17 cellular contexts compared by ENCODE assay signal in the genomic region with DNA sequence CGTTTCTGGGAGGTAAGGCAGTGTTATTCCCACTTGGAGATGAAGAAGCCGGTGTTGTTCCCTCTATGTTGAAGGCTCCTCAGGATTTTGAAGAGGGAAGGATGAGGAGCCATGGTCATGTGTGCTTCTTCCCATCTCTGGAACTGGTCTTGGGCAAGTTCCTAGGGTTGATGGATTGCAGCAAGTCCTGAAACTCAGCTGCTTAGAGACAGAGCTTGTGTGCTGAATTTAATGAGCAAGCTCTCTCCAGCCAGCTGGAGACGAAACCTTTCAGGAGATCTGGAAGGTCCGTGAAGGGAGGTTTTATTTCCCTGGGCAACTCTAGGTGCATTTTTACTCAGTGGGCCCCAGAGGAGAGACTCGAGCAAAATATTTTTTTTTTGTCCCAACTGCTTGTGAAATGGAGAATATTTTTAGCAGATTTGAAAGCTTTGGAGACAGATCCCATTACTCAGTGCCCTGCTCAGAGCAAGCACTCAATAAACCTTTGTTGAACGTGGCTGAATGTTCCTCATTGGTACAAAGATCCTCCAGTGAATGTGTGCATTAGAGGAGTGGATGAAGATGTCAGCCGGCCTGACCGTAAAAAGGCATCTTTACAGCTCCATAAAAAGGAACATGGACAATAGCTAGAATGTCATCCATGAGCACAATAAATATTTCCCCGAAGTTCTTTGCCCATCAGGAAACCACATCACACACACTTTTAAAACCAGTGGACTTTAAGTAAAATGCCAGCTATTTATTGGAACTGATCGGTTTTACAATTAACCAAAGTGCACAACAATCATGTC. TPM values are rescaled to one million over a fixed set of nuclear protein-coding genes. Genes with fewer than 3 reads are reported as not detected.
DNase-seq lines count a peak whose midpoint lies in the region; ATAC-seq and TF ChIP-seq lines count a peak whose summit lies in the region.
"Had no signal": no experiment of that assay in that cellular context is flagged by ENCODE, and none has a peak within 500 bp of the region (broad histone marks: within the 10 kb centered on the region; RNA-seq: fewer than 3 reads in every experiment).

No MANE protein-coding gene starts in this region.

- H3K4me3 Mint-ChIP-seq in activated CD4-positive, alpha-beta T cell treated with anti-CD3 and anti-CD28 coated beads, Interleukin-2, amount 10 ng/mL, durations not matched to agents 7 days and 5 days, result no peak overlapping the region
- H3K4me3 Mint-ChIP-seq: CD4-positive, CD25-positive, alpha-beta regulatory T cell; HFFc6 had no signal

- H3K36me3 ChIP-seq in RWPE2 (ENCODE audit: low read depth) (no peaks in the 10 kb centered on the region), uterus (no peaks in the 10 kb centered on the region), spleen (no peaks in the 10 kb centered on the region)

- H3K9me3 ChIP-seq in RWPE2 (ENCODE audit: severe bottlenecking) (no peaks in the 10 kb centered on the region), uterus (no peaks in the 10 kb centered on the region), spleen (no peaks in the 10 kb centered on the region)
- H3K9me3 ChIP-seq: Caco-2 had no signal

- no peaks in the 10 kb centered on the region for H3K36me3 Mint-ChIP-seq in activated CD4-positive, alpha-beta T cell treated with anti-CD3 and anti-CD28 coated beads, Interleukin-2, amount 10 ng/mL, durations not matched to agents 7 days and 5 days (ENCODE audit: low read depth)
- H3K36me3 Mint-ChIP-seq: CD4-positive, CD25-positive, alpha-beta regulatory T cell had no signal

- TF ChIP-seq CTCF in RWPE2 (IDR thresholded peaks at IDR 0.05; ENCODE audit: poor library complexity, severe bottlenecking) (no peak), uterus (IDR thresholded peaks at IDR 0.05) (no peak), spleen (IDR thresholded peaks at IDR 0.05 in 8 of 11, conservative IDR thresholded peaks at IDR 0.05 in 3 of 11) (no peak)

- H3K27ac ChIP-seq in RWPE2 (ENCODE audit: poor library complexity, severe bottlenecking), result no peak overlapping the region
- no peak overlapping the region for H3K27ac ChIP-seq in uterus
- no peak overlapping the region for H3K27ac ChIP-seq in spleen
- H3K27ac ChIP-seq: PC-9 had no signal

- WGBS in spleen, 5 donors, result 73 to 83% (median 80%) methylated on average over 10 of the region's 10 CpGs

- peaks cover 8% of the 10 kb centered on the region for H3K27me3 Mint-ChIP-seq in activated CD4-positive, alpha-beta T cell treated with anti-CD3 and anti-CD28 coated beads, Interleukin-2, amount 10 ng/mL, durations not matched to agents 7 days and 5 days

- TF ChIP-seq POLR2A in uterus (IDR thresholded peaks at IDR 0.05) (no peak), spleen (IDR thresholded peaks at IDR 0.05) (no peak)

- ATAC-seq in RWPE2 (ENCODE audit: low read depth) (peak; percentile 22; the same call in 1 of the 3 replicates), HG03095 (IDR thresholded peaks at IDR 0.05; ENCODE audit: unreplicated experiment) (no peak)
- ATAC-seq: K562 had no signal

- peaks cover 16% of the 10 kb centered on the region for H3K4me1 Mint-ChIP-seq in activated CD4-positive, alpha-beta T cell treated with anti-CD3 and anti-CD28 coated beads, Interleukin-2, amount 10 ng/mL, durations not matched to agents 7 days and 5 days

- H3K9me3 Mint-ChIP-seq in activated CD4-positive, alpha-beta T cell treated with anti-CD3 and anti-CD28 coated beads, Interleukin-2, amount 10 ng/mL, durations not matched to agents 7 days and 5 days, result no peaks in the 10 kb centered on the region

- intact Hi-C loops in posterior vena cava (cut with DNase I) (no loop called here), uterus (cut with DNase I; ENCODE audit: low total_unique reads) (no loop called here), spleen (cut with DNase I; ENCODE audit: low total_unique reads) (no loop called here)

- POLR2A ChIA-PET in activated CD4-positive, alpha-beta T cell treated with anti-CD3 and anti-CD28 coated beads, Interleukin-2, amount 10 ng/mL, durations not matched to agents 7 days and 5 days (lab: Charles Lee), result no interaction called here

- H3K4me1 ChIP-seq in RWPE2 (ENCODE audit: insufficient read depth, poor library complexity, severe bottlenecking), result no peaks in the 10 kb centered on the region
- H3K4me1 ChIP-seq in uterus, result no peaks in the 10 kb centered on the region
- peaks cover 0 to 5% (median 2%) of the 10 kb centered on the region in 6 donors for H3K4me1 ChIP-seq in spleen

- CTCF ChIA-PET in activated CD4-positive, alpha-beta T cell treated with anti-CD3 and anti-CD28 coated beads, Interleukin-2, amount 10 ng/mL, durations not matched to agents 7 days and 5 days (lab: Charles Lee), result interaction anchor here (0.6 to 0.7 kb wide), 2 partner anchors 32 to 283 kb away, joined by 3 read pairs; no protein-coding TSS in a partner anchor

- H3K27me3 ChIP-seq in RWPE2 (ENCODE audit: insufficient read depth, poor library complexity, severe bottlenecking), result peaks cover 8% of the 10 kb centered on the region
- no peaks in the 10 kb centered on the region for H3K27me3 ChIP-seq in uterus
- H3K27me3 ChIP-seq in spleen (replicated peaks in 1 of 7), result peaks cover 0 to 2% (median 0%) of the 10 kb centered on the region in 7 donors

- no peak overlapping the region for H3K27ac Mint-ChIP-seq in activated CD4-positive, alpha-beta T cell treated with anti-CD3 and anti-CD28 coated beads, Interleukin-2, amount 10 ng/mL, durations not matched to agents 7 days and 5 days
- H3K27ac Mint-ChIP-seq: HFFc6 had no signal

- H3K4me3 ChIP-seq in RWPE2 (ENCODE audit: severe bottlenecking), result no peak overlapping the region
- H3K4me3 ChIP-seq in uterus, result no peak overlapping the region
- no peak overlapping the region for H3K4me3 ChIP-seq in spleen
- H3K4me3 ChIP-seq: K562, PC-9 had no signal

- DNase-seq in RWPE2 (ENCODE audit: low spot score), result no peak
- DNase-seq in globus pallidus (ENCODE audit: low spot score), result peak; percentile 49
- DNase-seq in posterior vena cava (ENCODE audit: low spot score), result peak; percentile 10
- DNase-seq in uterus, result peak; percentile 21 to 32
- no peak for DNase-seq in spleen
- DNase-seq in activated CD4-positive, alpha-beta T cell treated with anti-CD3 and anti-CD28 coated beads, Interleukin-2, amount 10 ng/mL, durations not matched to agents 7 days and 5 days, result no peak
- DNase-seq: ACHN; AML-193; Caco-2; CD4-positive, CD25-positive, alpha-beta regulatory T cell; HFFc6; NCI-H1436; NCI-H2081; NCI-H510A treated with DMSO at 0.1 percent for 48 hours; PC-9 had no signal

RNA-seq across cellular contexts. Expression of gene RGMA, which starts 55.7 kb away (rescaled TPM):
- total RNA-seq in posterior vena cava, result 10 to 100 TPM; 20.3 to 33.9 TPM
- 10 to 100 TPM in 3 of 4 donors, 1 to 10 TPM in 1; 3.6 to 57.1 (median 25.1) TPM for total RNA-seq in uterus
- 1 to 10 TPM in 5 of 7 donors, under 1 TPM in 2; 0.37 to 3.1 (median 1.1) TPM for total RNA-seq in spleen
- polyA plus RNA-seq in spleen, result 1 to 10 TPM in 2 of 3 donors, under 1 TPM in 1; 0.59 to 2.6 (median 2.0) TPM
- under 1 TPM; 0.15 to 0.25 TPM for total RNA-seq in activated CD4-positive, alpha-beta T cell treated with anti-CD3 and anti-CD28 coated beads, Interleukin-2, amount 10 ng/mL, durations not matched to agents 7 days and 5 days
- polyA plus RNA-seq: CD4-positive, CD25-positive, alpha-beta regulatory T cell had no signal

Comparison
In these comparisons a context has a peak if more than half of its experiments do, and no peak if none do; other contexts are left out.
1. DNase-seq: peak in globus pallidus (single experiment), posterior vena cava (single experiment) and uterus (2 of 2); none in RWPE2 (single experiment), spleen (single experiment) and activated CD4-positive, alpha-beta T cell treated with anti-CD3 and anti-CD28 coated beads, Interleukin-2, amount 10 ng/mL, durations not matched to agents 7 days and 5 days (single experiment).